In genomic region chr20:32577023-32577422, GRCh38 we compare ENCODE assay signal across 22 cellular contexts. TPM values are rescaled to one million over a fixed set of nuclear protein-coding genes. Genes with fewer than 3 reads are reported as not detected.
DNase-seq lines count a peak whose midpoint lies in the region; ATAC-seq and TF ChIP-seq lines count a peak whose summit lies in the region.
"Had no signal": no experiment of that assay in that cellular context is flagged by ENCODE, and none has a peak within 500 bp of the region (broad histone marks: within the 10 kb centered on the region; RNA-seq: fewer than 3 reads in every experiment).

No MANE protein-coding gene starts in this region.

- H3K27ac ChIP-seq in CD8-positive, alpha-beta memory T cell (ENCODE audit: low read depth, low read length), result no peak overlapping the region
- H3K27ac ChIP-seq in mesenchymal stem cell (ENCODE audit: low read length, poor library complexity, severe bottlenecking), result no peak overlapping the region
- no peak overlapping the region for H3K27ac ChIP-seq in adrenal gland
- H3K27ac ChIP-seq: hepatocyte, stomach had no signal

- peak overlapping the region in 5 of 8 donors; percentile 33 to 82 (median 51) for H3K27ac Mint-ChIP-seq in CD8-positive, alpha-beta memory T cell
- H3K27ac Mint-ChIP-seq: activated T-helper 2 cell treated with anti-CD3 and anti-CD28 coated beads, Interferon-gamma antibody, Interleukin-2, Interleukin-4, amounts not matched to agents 10 μg/mL and 5 μg/mL and 100 μg/mL, durations not matched to agents 14 hours and 24 hours and 36 hours; B cell had no signal

- peaks cover 96% of the 10 kb centered on the region for H3K4me1 ChIP-seq in CD8-positive, alpha-beta memory T cell (ENCODE audit: insufficient read depth, low read length)
- H3K4me1 ChIP-seq in mesenchymal stem cell (ENCODE audit: control insufficient read depth, insufficient read depth, low read depth, low read length), result peaks cover 25% of the 10 kb centered on the region
- peaks cover 0 to 18% of the 10 kb centered on the region in 2 donors for H3K4me1 ChIP-seq in adrenal gland (replicated peaks in 1 of 2)
- H3K4me1 ChIP-seq: HAP-1 had no signal

- H3K36me3 Mint-ChIP-seq in CD8-positive, alpha-beta memory T cell, result peaks cover 0 to 2% (median 0%) of the 10 kb centered on the region in 3 donors
- H3K36me3 Mint-ChIP-seq: naive B cell had no signal

- no peak overlapping the region for H4K8ac ChIP-seq in mesenchymal stem cell (ENCODE audit: low read length)

- POLR2A ChIA-PET in CD8-positive, alpha-beta memory T cell (lab: Charles Lee), result no interaction called here

- H3K36me3 ChIP-seq in CD8-positive, alpha-beta memory T cell (ENCODE audit: insufficient read depth, low read length), result peaks cover 4% of the 10 kb centered on the region
- no peaks in the 10 kb centered on the region for H3K36me3 ChIP-seq in mesenchymal stem cell (ENCODE audit: control insufficient read depth in 1 of 2, insufficient read depth in 2 of 2, low read depth in 1 of 2, low read length in 2 of 2)
- no peaks in the 10 kb centered on the region for H3K36me3 ChIP-seq in adrenal gland (replicated peaks in 1 of 2)
- H3K36me3 ChIP-seq: HAP-1, stomach had no signal

- no peak overlapping the region for H3K23ac ChIP-seq in mesenchymal stem cell (ENCODE audit: low read length in 2 of 2)

- no peak overlapping the region for H3K4me2 ChIP-seq in mesenchymal stem cell (ENCODE audit: low read length, poor library complexity, severe bottlenecking)
- H3K4me2 ChIP-seq: hepatocyte had no signal

- peak overlapping the region; percentile 12 for H4K91ac ChIP-seq in mesenchymal stem cell (ENCODE audit: low read length)

- H2BK12ac ChIP-seq in mesenchymal stem cell (ENCODE audit: low read length in 2 of 2), result peak overlapping the region; percentile 24 to 70

- H3K4me3 Mint-ChIP-seq in CD8-positive, alpha-beta memory T cell, result no peak overlapping the region
- H3K4me3 Mint-ChIP-seq: B cell, naive B cell had no signal

- intact Hi-C loops in adrenal gland (cut with DNase I), result no loop called here

- H3K14ac ChIP-seq in mesenchymal stem cell (ENCODE audit: low read length in 2 of 2), result no peak overlapping the region

- in situ Hi-C loops in astrocyte of the spinal cord (cut with HindIII; ENCODE audit: low sequenced_read_pairs), result no loop called here

- no peak overlapping the region for H3K9ac ChIP-seq in mesenchymal stem cell (ENCODE audit: low read length)

- no peak for DNase-seq in AG10803 (ENCODE audit: low read depth)
- DNase-seq in CD8-positive, alpha-beta memory T cell, result no peak
- DNase-seq in astrocyte of the spinal cord (ENCODE audit: low read depth, low spot score), result no peak
- no peak for DNase-seq in mesenchymal stem cell
- no peak for DNase-seq in stimulated activated naive CD4-positive, alpha-beta T cell (lab: John Stamatoyannopoulos, UW)
- no peak for DNase-seq in activated naive CD4-positive, alpha-beta T cell treated with Interleukin-2 at 50 U/mL for 16 hours
- DNase-seq in adrenal gland, result no peak
- DNase-seq: activated CD4-positive, CD25-positive, alpha-beta regulatory T cell treated with anti-CD3 and anti-CD28 coated beads, Interleukin-2, amount 50 U/mL, for 72 hours; central memory CD4-positive, alpha-beta T cell; effector memory CD8-positive, alpha-beta T cell; naive B cell; NCI-H1417; NCI-H748 treated with DMSO at 0.1 percent for 48 hours; stomach; T1000; trophoblast cell had no signal

- no peak for ATAC-seq in HG02973 (IDR thresholded peaks at IDR 0.05; ENCODE audit: unreplicated experiment)
- ATAC-seq: effector memory CD8-positive, alpha-beta T cell; Panc1 had no signal

- H2BK120ac ChIP-seq in mesenchymal stem cell (ENCODE audit: low read depth, low read length), result no peak overlapping the region

- no peaks in the 10 kb centered on the region for H3K27me3 ChIP-seq in CD8-positive, alpha-beta memory T cell (ENCODE audit: insufficient read depth, low read length, poor library complexity, severe bottlenecking)
- H3K27me3 ChIP-seq in mesenchymal stem cell (ENCODE audit: control insufficient read depth in 1 of 2, insufficient read depth in 1 of 2, low read length in 2 of 2) (no peaks in the 10 kb centered on the region), adrenal gland (no peaks in the 10 kb centered on the region)
- H3K27me3 ChIP-seq: hepatocyte, stomach had no signal

- no peaks in the 10 kb centered on the region for H3K79me1 ChIP-seq in mesenchymal stem cell (replicated peaks; ENCODE audit: low read length, poor library complexity, severe bottlenecking)

- no peak overlapping the region for H2AK5ac ChIP-seq in mesenchymal stem cell (ENCODE audit: low read length, severe bottlenecking)

- CTCF ChIA-PET in CD8-positive, alpha-beta memory T cell (lab: Charles Lee), result interaction anchor here (1.8 kb wide), 1 partner anchor 38 kb away, joined by 4 read pairs; no protein-coding TSS in a partner anchor

- peak overlapping the region in 1 of 2 experiments; percentile 58 for H3K4ac ChIP-seq in mesenchymal stem cell (ENCODE audit: low read depth in 1 of 2, low read length in 2 of 2)

- H3K9me3 ChIP-seq in CD8-positive, alpha-beta memory T cell (ENCODE audit: low read length), result no peaks in the 10 kb centered on the region
- no peaks in the 10 kb centered on the region for H3K9me3 ChIP-seq in mesenchymal stem cell (ENCODE audit: control insufficient read depth, low read length)
- H3K9me3 ChIP-seq in adrenal gland (replicated peaks in 1 of 3), result no peaks in the 10 kb centered on the region
- H3K9me3 ChIP-seq: HAP-1, stomach had no signal

- H3K18ac ChIP-seq in mesenchymal stem cell (ENCODE audit: low read depth in 1 of 2, low read length in 2 of 2), result peak overlapping the region in 1 of 2 experiments; percentile 22

- H3K27me3 Mint-ChIP-seq in CD8-positive, alpha-beta memory T cell, result no peaks in the 10 kb centered on the region
- H3K27me3 Mint-ChIP-seq: effector memory CD8-positive, alpha-beta T cell had no signal

- H3K9me3 Mint-ChIP-seq in CD8-positive, alpha-beta memory T cell, result no peaks in the 10 kb centered on the region
- H3K9me3 Mint-ChIP-seq: activated T-helper 2 cell treated with anti-CD3 and anti-CD28 coated beads, Interferon-gamma antibody, Interleukin-2, Interleukin-4, amounts not matched to agents 10 μg/mL and 5 μg/mL and 100 μg/mL, durations not matched to agents 14 hours and 24 hours and 36 hours; effector memory CD8-positive, alpha-beta T cell; naive B cell had no signal

- no peak overlapping the region for H3K4me3 ChIP-seq in AG10803 (ENCODE audit: low read length)
- H3K4me3 ChIP-seq in CD8-positive, alpha-beta memory T cell (ENCODE audit: low read length), result no peak overlapping the region
- H3K4me3 ChIP-seq in astrocyte of the spinal cord (ENCODE audit: low read depth, low read length), result no peak overlapping the region
- H3K4me3 ChIP-seq in mesenchymal stem cell (ENCODE audit: insufficient read depth in 1 of 2, low read depth in 1 of 2, low read length in 2 of 2), result no peak overlapping the region
- H3K4me3 ChIP-seq in adrenal gland, result no peak overlapping the region
- H3K4me3 ChIP-seq: HAP-1, hepatocyte, stomach had no signal

- no peak overlapping the region for H2BK5ac ChIP-seq in mesenchymal stem cell (ENCODE audit: low read depth, low read length, poor library complexity, severe bottlenecking)

- WGBS in mesenchymal stem cell, result 78% methylated on average over 7 of the region's 7 CpGs
- WGBS in adrenal gland, 4 donors, result 80 to 95% (median 87%) methylated on average over 6 to 7 of the region's 7 CpGs; no CpG with 5 or more reads in 1 of the 4 donors

- H2AFZ ChIP-seq in mesenchymal stem cell (ENCODE audit: low read depth, low read length), result no peak overlapping the region
- H2AFZ ChIP-seq: hepatocyte had no signal

- no peak for TF ChIP-seq POLR2A in adrenal gland (IDR thresholded peaks at IDR 0.05)

- peaks cover 9 to 71% (median 57%) of the 10 kb centered on the region in 3 donors for H3K4me1 Mint-ChIP-seq in CD8-positive, alpha-beta memory T cell

- TF ChIP-seq CTCF in AG10803 (conservative IDR thresholded peaks at IDR 0.05; ENCODE audit: low read length) (peak; percentile 22), astrocyte of the spinal cord (IDR thresholded peaks at IDR 0.05; ENCODE audit: low read depth, low read length) (peak; percentile 27), adrenal gland (IDR thresholded peaks at IDR 0.05) (no peak)

- H2BK15ac ChIP-seq in mesenchymal stem cell (ENCODE audit: low read depth, poor library complexity, severe bottlenecking), result peak overlapping the region; percentile 31

RNA-seq across cellular contexts. Expression of gene NOL4L, which starts 8.1 kb away (rescaled TPM):
- total RNA-seq in CD8-positive, alpha-beta memory T cell, result 10 to 100 TPM; 15.8 to 19.8 TPM
- 15.4 TPM for polyA plus RNA-seq in CD8-positive, alpha-beta memory T cell
- polyA plus RNA-seq in mesenchymal stem cell (2013, experiment 1 of 2), result 34.4 TPM
- 33.5 TPM for polyA plus RNA-seq in mesenchymal stem cell (2013, experiment 2 of 2)
- total RNA-seq in adrenal gland, result 10 to 100 TPM in 7 of 8 donors, 1 to 10 TPM in 1; 9.7 to 30.4 (median 15.7) TPM
- 10 to 100 TPM in 2 of 3 donors, 1 to 10 TPM in 1; 6.4 to 29.8 (median 13.8) TPM for polyA plus RNA-seq in adrenal gland

Comparison
In these comparisons a context has a peak if more than half of its experiments do, and no peak if none do; other contexts are left out.
1. CTCF ChIP-seq: peak in AG10803 (single experiment) and astrocyte of the spinal cord (single experiment); none in adrenal gland (0 of 6).